In the genomic region with DNA sequence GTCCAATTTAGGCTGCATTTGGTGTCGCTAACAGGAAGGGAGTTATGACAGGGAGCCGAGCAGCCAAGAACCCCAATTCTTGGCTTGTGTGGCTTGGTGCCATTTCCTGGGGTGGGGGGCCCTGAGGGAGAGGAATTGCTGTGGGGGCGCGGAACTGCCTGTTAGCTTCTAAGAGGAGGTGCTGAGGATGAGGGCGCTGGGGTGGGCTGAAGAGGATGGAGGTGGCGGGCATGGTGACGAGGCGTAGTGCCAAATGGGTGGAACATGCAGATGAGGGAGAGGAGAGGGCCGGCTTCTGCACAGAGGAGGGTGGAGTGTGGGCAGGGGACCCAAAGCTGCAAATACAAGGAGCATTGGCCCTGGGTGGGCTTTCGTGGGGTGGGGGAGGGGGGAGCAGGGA, we compare ENCODE assay signal across 16 cellular contexts. TPM values are rescaled to one million over a fixed set of nuclear protein-coding genes. Genes with fewer than 3 reads are reported as not detected.
A peak's percentile ranks its signal among the peaks of the same experiment; 100 is the strongest.
DNase-seq lines count a peak whose midpoint lies in the region; ATAC-seq and TF ChIP-seq lines count a peak whose summit lies in the region.
"Had no signal": no experiment of that assay in that cellular context is flagged by ENCODE, and none has a peak within 500 bp of the region (broad histone marks: within the 10 kb centered on the region; RNA-seq: fewer than 3 reads in every experiment).

No MANE protein-coding gene starts in this region.

- no peak for TF ChIP-seq CTCF in cardiac muscle cell (IDR thresholded peaks at IDR 0.05; ENCODE audit: low read depth, low read length)
- TF ChIP-seq CTCF in glutamatergic neuron (IDR thresholded peaks at IDR 0.05; ENCODE audit: partially characterized antibody, unreplicated experiment): no peak
- TF ChIP-seq CTCF in GM20000 (IDR thresholded peaks at IDR 0.05; ENCODE audit: extremely low read depth, missing control alignments): no peak

- H3K4me1 Mint-ChIP-seq in activated T-helper 17 cell treated with anti-CD3 and anti-CD28 coated beads, Interleukin-2, amount 50 U/mL, for 72 hours: peaks cover 5% of the 10 kb centered on the region
- H3K4me1 Mint-ChIP-seq in glutamatergic neuron (ENCODE audit: low read depth, unreplicated experiment): peaks cover 16% of the 10 kb centered on the region
- peaks cover 30% of the 10 kb centered on the region for H3K4me1 Mint-ChIP-seq in stimulated activated memory B cell treated with anti-CD40 and anti-IgM and Interleukin-4, amounts not matched to agents 10 μg/mL and 1 μg/mL and 100 μg/mL, for 72 hours
- H3K4me1 Mint-ChIP-seq: CD4-positive, CD25-positive, alpha-beta regulatory T cell had no signal

- H3K27ac ChIP-seq in cardiac muscle cell: peak overlapping the region; percentile 95

- no peak overlapping the region for H3K4me3 Mint-ChIP-seq in activated T-helper 17 cell treated with anti-CD3 and anti-CD28 coated beads, Interleukin-2, amount 50 U/mL, for 72 hours
- H3K4me3 Mint-ChIP-seq in glutamatergic neuron (ENCODE audit: unreplicated experiment): no peak overlapping the region
- no peak overlapping the region for H3K4me3 Mint-ChIP-seq in stimulated activated memory B cell treated with anti-CD40 and anti-IgM and Interleukin-4, amounts not matched to agents 10 μg/mL and 1 μg/mL and 100 μg/mL, for 72 hours
- H3K4me3 Mint-ChIP-seq: CD4-positive, CD25-positive, alpha-beta regulatory T cell had no signal

- no peaks in the 10 kb centered on the region for H3K36me3 Mint-ChIP-seq in activated T-helper 17 cell treated with anti-CD3 and anti-CD28 coated beads, Interleukin-2, amount 50 U/mL, for 72 hours (ENCODE audit: low read depth)
- H3K36me3 Mint-ChIP-seq in glutamatergic neuron (ENCODE audit: unreplicated experiment): peaks cover 5% of the 10 kb centered on the region
- H3K36me3 Mint-ChIP-seq in stimulated activated memory B cell treated with anti-CD40 and anti-IgM and Interleukin-4, amounts not matched to agents 10 μg/mL and 1 μg/mL and 100 μg/mL, for 72 hours: peaks cover 42% of the 10 kb centered on the region

- intact Hi-C loops in left cardiac atrium (cut with DNase I): no loop called here

- H3K9me3 Mint-ChIP-seq in activated T-helper 17 cell treated with anti-CD3 and anti-CD28 coated beads, Interleukin-2, amount 50 U/mL, for 72 hours: no peaks in the 10 kb centered on the region
- peaks cover 4% of the 10 kb centered on the region for H3K9me3 Mint-ChIP-seq in glutamatergic neuron (ENCODE audit: unreplicated experiment)
- no peaks in the 10 kb centered on the region for H3K9me3 Mint-ChIP-seq in stimulated activated memory B cell treated with anti-CD40 and anti-IgM and Interleukin-4, amounts not matched to agents 10 μg/mL and 1 μg/mL and 100 μg/mL, for 72 hours
- H3K9me3 Mint-ChIP-seq: CD4-positive, CD25-positive, alpha-beta regulatory T cell had no signal

- H3K4me3 ChIP-seq in cardiac muscle cell: no peak overlapping the region

- H3K27ac Mint-ChIP-seq in activated T-helper 17 cell treated with anti-CD3 and anti-CD28 coated beads, Interleukin-2, amount 50 U/mL, for 72 hours: peak overlapping the region; percentile 68
- peak overlapping the region; percentile 44 for H3K27ac Mint-ChIP-seq in glutamatergic neuron (ENCODE audit: unreplicated experiment)
- peak overlapping the region; percentile 76 for H3K27ac Mint-ChIP-seq in stimulated activated memory B cell treated with anti-CD40 and anti-IgM and Interleukin-4, amounts not matched to agents 10 μg/mL and 1 μg/mL and 100 μg/mL, for 72 hours

- H3K9me3 ChIP-seq in cardiac muscle cell (ENCODE audit: low read depth): no peaks in the 10 kb centered on the region

- ATAC-seq in left cardiac atrium: no peak
- ATAC-seq in activated T-helper 17 cell treated with anti-CD3 and anti-CD28 coated beads, Interleukin-2, amount 50 U/mL, for 72 hours (replicated peaks): no peak
- ATAC-seq in stimulated activated memory B cell treated with anti-CD40 and anti-IgM and Interleukin-4, amounts not matched to agents 10 μg/mL and 1 μg/mL and 100 μg/mL, for 72 hours: no peak
- ATAC-seq: HCT116 had no signal

- peaks cover 21% of the 10 kb centered on the region for H3K4me1 ChIP-seq in cardiac muscle cell (ENCODE audit: low read depth)

- H3K27me3 ChIP-seq in cardiac muscle cell: no peaks in the 10 kb centered on the region

- DNase-seq in cardiac muscle cell (ENCODE audit: low read depth in 1 of 2, low spot score in 1 of 2) (no peak), left cardiac atrium (no peak), glutamatergic neuron (no peak), nucleus accumbens (lab: John Stamatoyannopoulos, UW) (no peak), GM20000 (ENCODE audit: low spot score) (no peak), NCI-H1436 (lab: John Stamatoyannopoulos, UW) (no peak)
- DNase-seq: Calu3; CD4-positive, CD25-positive, alpha-beta regulatory T cell; KBM-7; NCI-H2107; NCI-H345; NCI-H526 treated with DMSO at 0.1 percent for 48 hours; NK-92 treated with Interleukin-12 subunit alpha and Interleukin-12 subunit beta, amount 100 ng/mL, for 24 hours had no signal

- peaks cover 6% of the 10 kb centered on the region for H3K36me3 ChIP-seq in cardiac muscle cell

- no peaks in the 10 kb centered on the region for H3K27me3 Mint-ChIP-seq in activated T-helper 17 cell treated with anti-CD3 and anti-CD28 coated beads, Interleukin-2, amount 50 U/mL, for 72 hours
- peaks cover 14% of the 10 kb centered on the region for H3K27me3 Mint-ChIP-seq in glutamatergic neuron (ENCODE audit: unreplicated experiment)
- no peaks in the 10 kb centered on the region for H3K27me3 Mint-ChIP-seq in stimulated activated memory B cell treated with anti-CD40 and anti-IgM and Interleukin-4, amounts not matched to agents 10 μg/mL and 1 μg/mL and 100 μg/mL, for 72 hours
- H3K27me3 Mint-ChIP-seq: CD4-positive, CD25-positive, alpha-beta regulatory T cell had no signal

RNA-seq across cellular contexts. Expression of a gene that starts 27.9 kb away (rescaled TPM):
- total RNA-seq in cardiac muscle cell: 51.7 and 77.4 TPM in 2 replicates
- 21.5 and 38.5 TPM in 2 replicates for polyA plus RNA-seq in cardiac muscle cell
- 10 to 100 TPM in 1 of 2 donors, 1 to 10 TPM in 1; 5.4 to 13.1 TPM for total RNA-seq in left cardiac atrium
- 1 to 10 TPM in 1 of 2 donors, under 1 TPM in 1; 0.67 to 2.2 TPM for total RNA-seq in activated T-helper 17 cell treated with anti-CD3 and anti-CD28 coated beads, Interleukin-2, amount 50 U/mL, for 72 hours
- total RNA-seq in glutamatergic neuron (ENCODE audit: unreplicated experiment): 36.0 TPM
- polyA plus RNA-seq: CD4-positive, CD25-positive, alpha-beta regulatory T cell had no signal

RNA-seq across cellular contexts. Expression of a gene that starts 38.9 kb away (rescaled TPM):
- total RNA-seq in cardiac muscle cell: 197 and 257 TPM in 2 replicates
- polyA plus RNA-seq in cardiac muscle cell: 144 and 156 TPM in 2 replicates
- total RNA-seq in left cardiac atrium: 100 to 1,000 TPM; 113 to 131 TPM
- total RNA-seq in activated T-helper 17 cell treated with anti-CD3 and anti-CD28 coated beads, Interleukin-2, amount 50 U/mL, for 72 hours: 100 to 1,000 TPM in 1 of 2 donors, 10 to 100 TPM in 1; 77.9 to 131 TPM
- total RNA-seq in glutamatergic neuron (ENCODE audit: unreplicated experiment): 166 TPM

RNA-seq across cellular contexts. Expression of a gene that starts 39.5 kb away (rescaled TPM):
- 81.6 and 92.8 TPM in 2 replicates for total RNA-seq in cardiac muscle cell
- polyA plus RNA-seq in cardiac muscle cell: 80.6 and 85.2 TPM in 2 replicates
- total RNA-seq in left cardiac atrium: 10 to 100 TPM; 58.4 to 61.1 TPM
- 10 to 100 TPM; 19.8 to 21.8 TPM for total RNA-seq in activated T-helper 17 cell treated with anti-CD3 and anti-CD28 coated beads, Interleukin-2, amount 50 U/mL, for 72 hours
- total RNA-seq in glutamatergic neuron (ENCODE audit: unreplicated experiment): 95.8 TPM
